In genomic region chr11:63870351-63871197, GRCh38 we compare ENCODE assay signal across 10 cellular contexts. TPM values are rescaled to one million over a fixed set of nuclear protein-coding genes. Genes with fewer than 3 reads are reported as not detected.
DNase-seq lines count a peak whose midpoint lies in the region; ATAC-seq and TF ChIP-seq lines count a peak whose summit lies in the region.
"Had no signal": no experiment of that assay in that cellular context is flagged by ENCODE, and none has a peak within 500 bp of the region (broad histone marks: within the 10 kb centered on the region; RNA-seq: fewer than 3 reads in every experiment).

No MANE protein-coding gene starts in this region.

- 66 to 72% methylated on average over 15 of the region's 15 CpGs for WGBS in heart right ventricle, 2 donors
- WGBS in tibial nerve, 2 donors = 39 to 40% methylated on average over 15 of the region's 15 CpGs

- H3K4me1 Mint-ChIP-seq in activated naive CD8-positive, alpha-beta T cell treated with anti-CD3 and anti-CD28 coated beads for 36 hours = peaks cover 76% of the 10 kb centered on the region
- peaks cover 62% of the 10 kb centered on the region for H3K4me1 Mint-ChIP-seq in mesothelial cell of epicardium

- ATAC-seq in heart right ventricle = no peak

- no peak for TF ChIP-seq POLR2A in tibial nerve (IDR thresholded peaks at IDR 0.05)

- H3K9me3 ChIP-seq in left ventricle myocardium inferior (replicated peaks) (no peaks in the 10 kb centered on the region), heart right ventricle (no peaks in the 10 kb centered on the region), tibial nerve (no peaks in the 10 kb centered on the region)

- H3K27ac ChIP-seq in left ventricle myocardium inferior (replicated peaks) = peak overlapping the region; percentile 64
- peak overlapping the region in 5 of 10 donors; percentile 40 to 56 (median 50) for H3K27ac ChIP-seq in heart right ventricle
- H3K27ac ChIP-seq in tibial nerve = peak overlapping the region in 3 of 4 donors; percentile 30 to 52 (median 43)

- no peak overlapping the region for H3K27ac Mint-ChIP-seq in activated naive CD8-positive, alpha-beta T cell treated with anti-CD3 and anti-CD28 coated beads for 36 hours
- H3K27ac Mint-ChIP-seq in mesothelial cell of epicardium = peak overlapping the region; percentile 60

- H3K9me3 Mint-ChIP-seq in activated naive CD8-positive, alpha-beta T cell treated with anti-CD3 and anti-CD28 coated beads for 36 hours = no peaks in the 10 kb centered on the region
- H3K9me3 Mint-ChIP-seq in mesothelial cell of epicardium = no peaks in the 10 kb centered on the region
- H3K9me3 Mint-ChIP-seq: neural crest cell had no signal

- TF ChIP-seq EP300 in tibial nerve (IDR thresholded peaks at IDR 0.05) = no peak

- H3K4me3 ChIP-seq in left ventricle myocardium inferior (no peak overlapping the region), heart right ventricle (no peak overlapping the region), tibial nerve (no peak overlapping the region)

- peak overlapping the region; percentile 24 for H3K4me3 Mint-ChIP-seq in activated naive CD8-positive, alpha-beta T cell treated with anti-CD3 and anti-CD28 coated beads for 36 hours
- H3K4me3 Mint-ChIP-seq in mesothelial cell of epicardium = no peak overlapping the region
- H3K4me3 Mint-ChIP-seq: neural crest cell had no signal

- H3K27me3 Mint-ChIP-seq in activated naive CD8-positive, alpha-beta T cell treated with anti-CD3 and anti-CD28 coated beads for 36 hours = no peaks in the 10 kb centered on the region
- no peaks in the 10 kb centered on the region for H3K27me3 Mint-ChIP-seq in mesothelial cell of epicardium (ENCODE audit: low read depth)

- H3K36me3 ChIP-seq in left ventricle myocardium inferior = no peaks in the 10 kb centered on the region
- H3K36me3 ChIP-seq in heart right ventricle = peaks cover 0 to 12% (median 0%) of the 10 kb centered on the region in 9 donors
- H3K36me3 ChIP-seq in tibial nerve = no peaks in the 10 kb centered on the region

- TF ChIP-seq CTCF in left ventricle myocardium inferior (IDR thresholded peaks at IDR 0.05; ENCODE audit: borderline replicate concordance) (no peak), heart right ventricle (IDR thresholded peaks at IDR 0.05) (no peak), mesothelial cell of epicardium (IDR thresholded peaks at IDR 0.05; ENCODE audit: unreplicated experiment) (no peak), tibial nerve (IDR thresholded peaks at IDR 0.05) (no peak)

- DNase-seq in left ventricle myocardium inferior (no peak), heart right ventricle (no peak), mesothelial cell of epicardium (ENCODE audit: low spot score in 2 of 2, unreplicated experiment in 2 of 2) (no peak), tibial nerve (ENCODE audit: low spot score in 2 of 2) (no peak), COLO829 (ENCODE audit: low spot score) (no peak), cerebellar nuclear complex (lab: John Stamatoyannopoulos, UW) (no peak), Kasumi-1 (lab: John Stamatoyannopoulos, UW) (no peak)
- no peak for DNase-seq in activated naive CD8-positive, alpha-beta T cell treated with anti-CD3 and anti-CD28 coated beads for 36 hours
- DNase-seq: DMS153 had no signal

- intact Hi-C loops in left ventricle myocardium inferior (cut with micrococcal nuclease) = no loop called here
- intact Hi-C loops in heart right ventricle (cut with DNase I) = loop anchor here in 5 of 10 donors (5.0 kb wide), 2 partner anchors 33 to 47 kb away; partner anchors contain the start of genes MARK2 (in 5 of the 5) and RCOR2 (in 1 of the 5)

- H3K27me3 ChIP-seq in left ventricle myocardium inferior (ENCODE audit: low read depth) (no peaks in the 10 kb centered on the region), heart right ventricle (no peaks in the 10 kb centered on the region), tibial nerve (no peaks in the 10 kb centered on the region)

- H3K4me1 ChIP-seq in left ventricle myocardium inferior (peaks cover 99% of the 10 kb centered on the region), heart right ventricle (peaks cover 42 to 97% (median 92%) of the 10 kb centered on the region in 9 donors), tibial nerve (peaks cover 0 to 90% (median 65%) of the 10 kb centered on the region in 4 donors)

- H3K36me3 Mint-ChIP-seq in activated naive CD8-positive, alpha-beta T cell treated with anti-CD3 and anti-CD28 coated beads for 36 hours = peaks cover 16% of the 10 kb centered on the region
- no peaks in the 10 kb centered on the region for H3K36me3 Mint-ChIP-seq in mesothelial cell of epicardium

RNA-seq across cellular contexts. Expression of gene MARK2, which starts 31.7 kb away (rescaled TPM):
- total RNA-seq in left ventricle myocardium inferior (36.6 TPM), heart right ventricle (10 to 100 TPM; 33.8 to 42.7 (median 39.0) TPM), mesothelial cell of epicardium (48.8 to 51.5 TPM (median 51.2 TPM) in 3 replicates), tibial nerve (10 to 100 TPM; 22.1 to 32.1 (median 23.6) TPM)
- polyA plus RNA-seq in heart right ventricle = 10 to 100 TPM; 12.6 to 18.9 TPM
- total RNA-seq in activated naive CD8-positive, alpha-beta T cell treated with anti-CD3 and anti-CD28 coated beads for 36 hours = 10 to 100 TPM; 27.7 to 29.0 TPM

RNA-seq across cellular contexts. Expression of gene RCOR2, which starts 46.4 kb away (rescaled TPM):
- 10.5 TPM for total RNA-seq in left ventricle myocardium inferior
- 1 to 10 TPM; 1.1 to 8.4 (median 5.0) TPM for total RNA-seq in heart right ventricle
- 1 to 10 TPM; 4.4 to 5.4 TPM for polyA plus RNA-seq in heart right ventricle
- under 1 TPM; 0.58 to 0.82 TPM for total RNA-seq in activated naive CD8-positive, alpha-beta T cell treated with anti-CD3 and anti-CD28 coated beads for 36 hours
- 28.6 to 33.7 TPM (median 30.6 TPM) in 3 replicates for total RNA-seq in mesothelial cell of epicardium
- 1 to 10 TPM in 1 of 4 donors, under 1 TPM in 1, not detected in 2; 0.22 to 1.6 TPM for total RNA-seq in tibial nerve

RNA-seq across cellular contexts. Expression of gene SPINDOC, which starts 57.3 kb away (rescaled TPM):
- total RNA-seq in left ventricle myocardium inferior = 14.0 TPM
- 10 to 100 TPM in 5 of 10 donors, 1 to 10 TPM in 5; 7.0 to 13.2 (median 9.9) TPM for total RNA-seq in heart right ventricle
- polyA plus RNA-seq in heart right ventricle = 1 to 10 TPM; 9.4 to 9.7 TPM
- 10 to 100 TPM; 29.3 to 29.5 TPM for total RNA-seq in activated naive CD8-positive, alpha-beta T cell treated with anti-CD3 and anti-CD28 coated beads for 36 hours
- 55.5 to 63.7 TPM (median 60.1 TPM) in 3 replicates for total RNA-seq in mesothelial cell of epicardium
- 10 to 100 TPM in 2 of 4 donors, 1 to 10 TPM in 2; 5.5 to 14.7 (median 10.0) TPM for total RNA-seq in tibial nerve
